Comparison of ENCODE assay signal across 8 cellular contexts in the genomic region with DNA sequence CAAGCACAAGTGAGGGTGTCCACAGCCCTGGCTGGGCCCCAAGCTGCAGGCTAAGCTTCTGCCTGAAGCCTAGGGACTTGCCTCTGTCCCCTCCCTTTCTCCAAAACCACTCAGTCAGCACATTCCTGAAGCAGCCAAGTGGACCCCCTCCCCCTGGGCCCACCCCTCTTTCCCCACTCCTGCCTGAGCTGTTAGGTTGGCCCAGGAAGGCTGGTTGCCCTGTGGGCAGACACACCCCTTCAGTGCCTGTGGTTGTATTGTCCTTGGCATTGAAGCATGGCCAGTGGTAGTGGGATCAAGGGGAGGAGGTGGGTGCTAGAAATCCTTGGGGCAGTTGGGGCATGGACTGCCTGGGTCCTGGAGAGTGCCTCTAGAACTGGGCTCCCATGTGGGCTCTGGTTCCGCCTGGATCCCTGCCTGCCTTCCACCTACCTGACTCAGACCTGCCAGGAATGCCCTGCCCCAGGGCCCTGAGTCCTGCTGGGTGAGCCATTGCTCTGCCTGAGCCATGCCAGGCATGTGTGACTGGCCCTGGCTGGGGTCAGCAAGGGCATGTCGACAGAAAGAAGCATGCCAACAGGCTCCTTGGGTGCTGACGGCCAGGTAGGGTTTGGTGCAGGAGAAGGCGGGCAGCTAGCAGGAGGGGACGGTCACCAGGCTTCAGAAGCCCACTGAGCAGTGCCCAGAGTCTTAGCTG. TPM values are rescaled to one million over a fixed set of nuclear protein-coding genes. Genes with fewer than 3 reads are reported as not detected.
DNase-seq lines count a peak whose midpoint lies in the region; ATAC-seq and TF ChIP-seq lines count a peak whose summit lies in the region.

No MANE protein-coding gene starts in this region.

- peaks cover 57% of the 10 kb centered on the region for H3K4me1 ChIP-seq in DOHH2 (ENCODE audit: control insufficient read depth, low read length)
- H3K4me1 ChIP-seq in PC-3 (ENCODE audit: insufficient read depth, low read length), result peaks cover 27% of the 10 kb centered on the region
- peaks cover 28% of the 10 kb centered on the region for H3K4me1 ChIP-seq in osteoblast (ENCODE audit: insufficient read depth, low read length)

- no TSS peak for BruUV-seq in PC-3 (replicated peaks; lab: Mats Ljungman, UMichigan)

- peak; percentile 88 for DNase-seq in PC-3
- peak; percentile 96 for DNase-seq in epithelial cell of esophagus (ENCODE audit: low read depth)
- peak; percentile 43 for DNase-seq in osteoblast (ENCODE audit: insufficient read length, low spot score, missing footprints)
- DNase-seq in midbrain (lab: John Stamatoyannopoulos, UW), result no peak
- no peak for DNase-seq in superior temporal gyrus (ENCODE audit: extremely low spot score)

- no peaks in the 10 kb centered on the region for H3K9me2 ChIP-seq in DOHH2 (replicated peaks; ENCODE audit: control insufficient read depth, low read length)
- H3K9me2 ChIP-seq in PC-3 (replicated peaks; ENCODE audit: low read length), result no peaks in the 10 kb centered on the region

- peaks cover 60% of the 10 kb centered on the region for H3K79me2 ChIP-seq in DOHH2 (ENCODE audit: control insufficient read depth, low read length)
- H3K79me2 ChIP-seq in PC-3 (ENCODE audit: low read length), result peaks cover 51% of the 10 kb centered on the region
- peaks cover 61% of the 10 kb centered on the region for H3K79me2 ChIP-seq in osteoblast (ENCODE audit: insufficient read depth, low read length)

- peaks cover 27% of the 10 kb centered on the region for H4K20me1 ChIP-seq in DOHH2 (ENCODE audit: control insufficient read depth, insufficient read depth, low read depth, low read length)
- peaks cover 27% of the 10 kb centered on the region for H4K20me1 ChIP-seq in PC-3 (ENCODE audit: low read length)
- peaks cover 48% of the 10 kb centered on the region for H4K20me1 ChIP-seq in osteoblast (ENCODE audit: insufficient read depth, low read length)

- H2AFZ ChIP-seq in PC-3 (ENCODE audit: low read length) (no peak overlapping the region), osteoblast (ENCODE audit: low read length) (no peak overlapping the region)

- TF ChIP-seq CTCF in DOHH2 (IDR thresholded peaks at IDR 0.05; ENCODE audit: low read depth, low read length, poor library complexity, severe bottlenecking), result no peak
- TF ChIP-seq CTCF in PC-3 (conservative IDR thresholded peaks at IDR 0.05; ENCODE audit: low read depth, low read length), result no peak
- no peak for TF ChIP-seq CTCF in epithelial cell of esophagus (IDR thresholded peaks at IDR 0.05; ENCODE audit: insufficient read depth, low read depth, low read length, missing control alignments)
- TF ChIP-seq CTCF in osteoblast (IDR thresholded peaks at IDR 0.05; ENCODE audit: extremely low read depth, low read depth, low read length), result no peak

- CTCF ChIA-PET in PC-3 (lab: Charles Lee), result interaction anchor here (0.9 to 2.8 kb wide), 2 partner anchors 17 to 19 kb away, joined by 3 to 14 read pairs; partner anchors contain the start of genes NEK8 and TLCD1

- H3K9me3 ChIP-seq in DOHH2 (ENCODE audit: control insufficient read depth, insufficient read depth, low read length) (no peaks in the 10 kb centered on the region), PC-3 (ENCODE audit: low read length) (no peaks in the 10 kb centered on the region), osteoblast (ENCODE audit: low read depth, low read length) (no peaks in the 10 kb centered on the region)

- H3K27ac ChIP-seq in DOHH2 (ENCODE audit: low read depth, low read length) (peak overlapping the region; percentile 90), PC-3 (ENCODE audit: low read length) (peak overlapping the region; percentile 99), osteoblast (ENCODE audit: low read depth, low read length) (peak overlapping the region; percentile 94)

- peak overlapping the region; percentile 95 for H3K9ac ChIP-seq in PC-3 (ENCODE audit: low read length)

- H3K4me2 ChIP-seq in DOHH2 (ENCODE audit: low read length), result peak overlapping the region; percentile 99
- H3K4me2 ChIP-seq in PC-3 (ENCODE audit: low read length), result peak overlapping the region; percentile 99
- peak overlapping the region; percentile 82 for H3K4me2 ChIP-seq in osteoblast (ENCODE audit: insufficient read depth, low read length)

- H3K4me3 ChIP-seq in DOHH2 (ENCODE audit: low read length), result peak overlapping the region; percentile 97
- peak overlapping the region; percentile 89 for H3K4me3 ChIP-seq in PC-3 (ENCODE audit: low read length)
- peak overlapping the region; percentile 88 for H3K4me3 ChIP-seq in epithelial cell of esophagus (ENCODE audit: low read length)
- H3K4me3 ChIP-seq in osteoblast (ENCODE audit: insufficient read depth, low read length), result peak overlapping the region; percentile 80

- POLR2A ChIA-PET in PC-3 (lab: Charles Lee; ENCODE audit: unreplicated experiment), result interaction anchor here (0.8 to 1.0 kb wide), 2 partner anchors 17 to 19 kb away, joined by 3 to 4 read pairs; partner anchors contain the start of genes NEK8 and TLCD1

- ATAC-seq in PC-3, result peak; percentile 40
- no peak for ATAC-seq in HG03354 (IDR thresholded peaks at IDR 0.05; ENCODE audit: poor library complexity, severe bottlenecking, unreplicated experiment)
- no peak for ATAC-seq in HG03135 (IDR thresholded peaks at IDR 0.05; ENCODE audit: unreplicated experiment)

- H3K36me3 ChIP-seq in DOHH2 (ENCODE audit: control insufficient read depth, low read length) (peaks cover 74% of the 10 kb centered on the region), PC-3 (ENCODE audit: low read depth, low read length) (peaks cover 29% of the 10 kb centered on the region), osteoblast (ENCODE audit: insufficient read depth, low read length) (peaks cover 40% of the 10 kb centered on the region)

- peaks cover 32% of the 10 kb centered on the region for H3F3A ChIP-seq in DOHH2 (ENCODE audit: control insufficient read depth, insufficient read depth)
- no peaks in the 10 kb centered on the region for H3F3A ChIP-seq in PC-3 (ENCODE audit: low read length, unreplicated experiment)

- H3K27me3 ChIP-seq in DOHH2 (ENCODE audit: control insufficient read depth, low read length) (no peaks in the 10 kb centered on the region), PC-3 (ENCODE audit: low read length) (no peaks in the 10 kb centered on the region), osteoblast (ENCODE audit: insufficient read depth, low read length) (no peaks in the 10 kb centered on the region)

- intact Hi-C loops in PC-3 (cut with micrococcal nuclease), result no loop called here

RNA-seq across cellular contexts. Expression of gene TRAF4, which starts 2.1 kb away (rescaled TPM):
- total RNA-seq in PC-3 (2014; rRNA removed) (81.5 and 104 TPM in 2 replicates), osteoblast (36.8 and 47.0 TPM in 2 replicates)

RNA-seq across cellular contexts. Expression of gene NEK8, which starts 17.3 kb away (rescaled TPM):
- total RNA-seq in PC-3 (2014; rRNA removed) (2.4 and 3.7 TPM in 2 replicates), osteoblast (6.2 and 7.2 TPM in 2 replicates)

RNA-seq across cellular contexts. Expression of gene TLCD1, which starts 19.9 kb away (rescaled TPM):
- total RNA-seq in PC-3 (2014; rRNA removed) (7.1 and 9.3 TPM in 2 replicates), osteoblast (3.2 and 4.0 TPM in 2 replicates)

RNA-seq across cellular contexts. Expression of gene RPL23A, which starts 26.1 kb away (rescaled TPM):
- 390 and 515 TPM in 2 replicates for total RNA-seq in PC-3 (2014; rRNA removed)
- total RNA-seq in osteoblast, result 428 and 494 TPM in 2 replicates

RNA-seq across cellular contexts. Expression of gene RAB34, which starts 28.3 kb away (rescaled TPM):
- total RNA-seq in PC-3 (2014; rRNA removed) (207 and 211 TPM in 2 replicates), osteoblast (176 and 186 TPM in 2 replicates)

Comparison
In these comparisons a context has a peak if more than half of its experiments do, and no peak if none do; other contexts are left out.
1. DNase-seq: peak in PC-3 (single experiment), epithelial cell of esophagus (single experiment) and osteoblast (single experiment); none in midbrain (single experiment) and superior temporal gyrus (single experiment).
2. Peak in every context shown above with its lines, with median percentiles within 50 percentile points of each other: H3K27ac ChIP-seq, H3K4me2 ChIP-seq and H3K4me3 ChIP-seq.